8 cellular contexts compared by ENCODE assay signal in genomic region chr11:8263769-8264410, GRCh38. TPM values are rescaled to one million over a fixed set of nuclear protein-coding genes. Genes with fewer than 3 reads are reported as not detected.
A peak's percentile ranks its signal among the peaks of the same experiment; 100 is the strongest.
DNase-seq lines count a peak whose midpoint lies in the region; ATAC-seq and TF ChIP-seq lines count a peak whose summit lies in the region.

Gene LMO1, minus strand, starts transcription at chr11:8263878. Its CDS starts 516 bp downstream, at chr11:8263362.

- no peak within 1 kb of the TSS for H3K27ac ChIP-seq in duodenal mucosa (ENCODE audit: low read depth, low read length)
- H3K27ac ChIP-seq in lower lobe of right lung: no peak within 1 kb of the TSS

- H3K27me3 ChIP-seq in duodenal mucosa (ENCODE audit: control insufficient read depth in 1 of 2, insufficient read depth in 2 of 2, low read length in 2 of 2): peaks cover 63 to 64% of the 10 kb centered on the region in 2 donors
- peaks cover 89% of the 10 kb centered on the region for H3K27me3 ChIP-seq in lower lobe of right lung (ENCODE audit: low read depth)

- intact Hi-C loops in lower lobe of right lung (cut with DNase I): no loop called here

- H3K36me3 ChIP-seq in duodenal mucosa (ENCODE audit: control insufficient read depth in 1 of 2, insufficient read depth in 2 of 2, low read length in 2 of 2) (no peaks in the 10 kb centered on the region), lower lobe of right lung (no peaks in the 10 kb centered on the region)

- TF ChIP-seq CTCF in lower lobe of right lung (IDR thresholded peaks at IDR 0.05): peak; percentile 82

- ATAC-seq in HG03378 (IDR thresholded peaks at IDR 0.05; ENCODE audit: unreplicated experiment) (peak; percentile 55), lower lobe of right lung (peak; percentile 79 to 88)

- peaks cover 6 to 9% of the 10 kb centered on the region in 2 donors for H3K4me1 ChIP-seq in duodenal mucosa (ENCODE audit: control insufficient read depth in 1 of 2, insufficient read depth in 2 of 2, low read length in 2 of 2)
- peaks cover 26% of the 10 kb centered on the region for H3K4me1 ChIP-seq in lower lobe of right lung

- DNase-seq in SIG-M5 treated with dmso at 0.1 percent for 504 hours (lab: John Stamatoyannopoulos, UW; ENCODE audit: unreplicated experiment) (peak; percentile 64), SIG-M5 (lab: John Stamatoyannopoulos, UW) (no peak), NCI-H510A treated with DMSO at 0.1 percent for 48 hours (lab: John Stamatoyannopoulos, UW) (peak; percentile 58), lower lobe of right lung (peak; percentile 84)
- peak; percentile 70 for DNase-seq in activated CD4-positive, alpha-beta T cell treated with anti-CD3 and anti-CD28 coated beads, Interleukin-2, amount 50 U/mL, for 1 hour
- DNase-seq in stimulated activated CD4-positive, alpha-beta T cell treated with anti-CD3 and anti-CD28 coated beads, Interleukin-4, amount 100 ng/mL, for 48 hours (ENCODE audit: low read depth in 2 of 2): peak; percentile 68 to 85

- H3K9ac ChIP-seq in duodenal mucosa (ENCODE audit: low read depth in 1 of 2, low read length in 2 of 2): no peak within 1 kb of the TSS

- H3K4me3 ChIP-seq in duodenal mucosa (ENCODE audit: low read depth in 1 of 2, low read length in 2 of 2) (peak within 1 kb of the TSS; percentile 34 to 41), lower lobe of right lung (peak within 1 kb of the TSS; percentile 54)

- H3K9me3 ChIP-seq in duodenal mucosa (ENCODE audit: control insufficient read depth in 1 of 2, low read length in 2 of 2) (no peaks in the 10 kb centered on the region), lower lobe of right lung (no peaks in the 10 kb centered on the region)

RNA-seq across cellular contexts. Expression of gene LMO1, which starts in this region (rescaled TPM):
- total RNA-seq in lower lobe of right lung: not detected

Comparison
In these comparisons a context has a peak if more than half of its experiments do, and no peak if none do; other contexts are left out.
1. Peak in DNase-seq, ATAC-seq and H3K4me3 ChIP-seq in lower lobe of right lung; RNA of the gene not detected or under 1 TPM.